ENCODE assay signal across 21 cellular contexts in genomic region chr6:2734517-2735076, GRCh38. TPM values are rescaled to one million over a fixed set of nuclear protein-coding genes. Genes with fewer than 3 reads are reported as not detected.
DNase-seq lines count a peak whose midpoint lies in the region; ATAC-seq and TF ChIP-seq lines count a peak whose summit lies in the region.
"Had no signal": no experiment of that assay in that cellular context is flagged by ENCODE, and none has a peak within 500 bp of the region (broad histone marks: within the 10 kb centered on the region; RNA-seq: fewer than 3 reads in every experiment).

No MANE protein-coding gene starts in this region.

- ATAC-seq in GM23338 (peak; percentile 70), esophagus mucosa (peak; percentile 84), HG03354 (IDR thresholded peaks at IDR 0.05; ENCODE audit: poor library complexity, severe bottlenecking, unreplicated experiment) (no peak), GM21576 (IDR thresholded peaks at IDR 0.05; ENCODE audit: unreplicated experiment) (no peak)
- ATAC-seq: activated CD8-positive, alpha-beta memory T cell treated with anti-CD3 and anti-CD28 coated beads, Interleukin-2, amount 10 ng/mL, durations not matched to agents 7 days and 5 days; PC-3; stimulated activated naive B cell treated with anti-CD40 and anti-IgM and Interleukin-4, amounts not matched to agents 10 μg/mL and 1 μg/mL and 100 μg/mL, for 72 hours had no signal

- no peak overlapping the region; the same call in 1 of the 2 replicates for H3K4me3 ChIP-seq in GM23338
- no peak overlapping the region for H3K4me3 ChIP-seq in OCI-LY7 (ENCODE audit: low read depth, low read length, poor library complexity, severe bottlenecking)
- H3K4me3 ChIP-seq: prostate gland, SJCRH30, smooth muscle cell had no signal

- no peaks in the 10 kb centered on the region for H3F3A ChIP-seq in GM23338 (replicated peaks; ENCODE audit: low read depth)

- peak overlapping the region; percentile 32; the same call in 1 of the 2 replicates for H3K27ac Mint-ChIP-seq in GM23338
- H3K27ac Mint-ChIP-seq: activated CD8-positive, alpha-beta memory T cell treated with anti-CD3 and anti-CD28 coated beads, Interleukin-2, amount 10 ng/mL, durations not matched to agents 7 days and 5 days; activated naive CD8-positive, alpha-beta T cell had no signal

- H2AFZ ChIP-seq in GM23338 (no peak overlapping the region), OCI-LY7 (ENCODE audit: low read length) (peak overlapping the region; percentile 29; the same call in 1 of the 2 replicates)

- H3K27ac ChIP-seq in GM23338 (ENCODE audit: low read depth) (no peak overlapping the region), OCI-LY7 (ENCODE audit: low read depth, low read length, poor library complexity, severe bottlenecking) (no peak overlapping the region)
- H3K27ac ChIP-seq: prostate gland, SJCRH30 had no signal

- H3K27me3 ChIP-seq in GM23338 (ENCODE audit: insufficient read depth), result no peaks in the 10 kb centered on the region
- H3K27me3 ChIP-seq: SJCRH30 had no signal

- peak overlapping the region; percentile 44; the same call in 1 of the 2 replicates for H3K4me2 ChIP-seq in GM23338
- H3K4me2 ChIP-seq in OCI-LY7 (ENCODE audit: low read length), result no peak overlapping the region
- H3K4me2 ChIP-seq: smooth muscle cell had no signal

- TF ChIP-seq CTCF in GM23338 (conservative IDR thresholded peaks at IDR 0.05; ENCODE audit: low read depth in 2 of 2) (no peak), OCI-LY7 (conservative IDR thresholded peaks at IDR 0.05; ENCODE audit: low read length) (no peak)

- no peaks in the 10 kb centered on the region for H3K79me2 ChIP-seq in GM23338 (replicated peaks; ENCODE audit: insufficient read depth)
- no peaks in the 10 kb centered on the region for H3K79me2 ChIP-seq in OCI-LY7 (ENCODE audit: insufficient read depth, low read depth, low read length)

- H3K4me1 ChIP-seq in GM23338 (ENCODE audit: insufficient read depth), result peaks cover 34% of the 10 kb centered on the region
- H3K4me1 ChIP-seq in OCI-LY7 (ENCODE audit: insufficient read depth, low read length, poor library complexity, severe bottlenecking), result peaks cover 51% of the 10 kb centered on the region
- H3K4me1 ChIP-seq: prostate gland, SJCRH30 had no signal

- peak overlapping the region; percentile 31; the same call in 2 of the 3 replicates for H3K4me3 Mint-ChIP-seq in GM23338
- H3K4me3 Mint-ChIP-seq: activated CD8-positive, alpha-beta memory T cell treated with anti-CD3 and anti-CD28 coated beads, Interleukin-2, amount 10 ng/mL, durations not matched to agents 7 days and 5 days; activated naive CD8-positive, alpha-beta T cell; stimulated activated naive B cell treated with anti-CD40 and anti-IgM and Interleukin-4, amounts not matched to agents 10 μg/mL and 1 μg/mL and 100 μg/mL, for 72 hours had no signal

- H3K36me3 ChIP-seq in GM23338 (ENCODE audit: insufficient read depth), result no peaks in the 10 kb centered on the region
- H3K36me3 ChIP-seq in OCI-LY7 (ENCODE audit: insufficient read depth, low read length), result no peaks in the 10 kb centered on the region
- H3K36me3 ChIP-seq: prostate gland, SJCRH30 had no signal

- H3K4me1 Mint-ChIP-seq in GM23338, result peaks cover 61% of the 10 kb centered on the region

- POLR2A ChIA-PET in OCI-LY7 (lab: Charles Lee), result no interaction called here

- intact Hi-C loops in OCI-LY7 (cut with micrococcal nuclease; ENCODE audit: unreplicated experiment) (no loop called here), posterior vena cava (cut with DNase I) (no loop called here)

- no peaks in the 10 kb centered on the region for H3K9me3 ChIP-seq in OCI-LY7 (ENCODE audit: low read length)
- H3K9me3 ChIP-seq: prostate gland, SJCRH30 had no signal

- H4K20me1 ChIP-seq in GM23338 (replicated peaks; ENCODE audit: insufficient read depth), result no peaks in the 10 kb centered on the region
- H4K20me1 ChIP-seq in OCI-LY7 (ENCODE audit: insufficient read depth, low read length), result no peaks in the 10 kb centered on the region

- BruUV-seq in OCI-LY7 (replicated peaks; lab: Mats Ljungman, UMichigan), result no TSS peak

- H3K36me3 Mint-ChIP-seq in GM23338 (ENCODE audit: low read depth), result no peaks in the 10 kb centered on the region
- H3K36me3 Mint-ChIP-seq: activated naive CD8-positive, alpha-beta T cell had no signal

- CTCF ChIA-PET in OCI-LY7 (lab: Charles Lee; ENCODE audit: unreplicated experiment), result no interaction called here

- no peaks in the 10 kb centered on the region for H3K9me2 ChIP-seq in GM23338 (ENCODE audit: insufficient read depth)
- H3K9me2 ChIP-seq in OCI-LY7 (ENCODE audit: insufficient read depth, low read length), result no peaks in the 10 kb centered on the region

- H3K27me3 Mint-ChIP-seq in GM23338 (ENCODE audit: insufficient read depth, low read depth, poor library complexity), result peaks cover 1% of the 10 kb centered on the region
- H3K27me3 Mint-ChIP-seq: activated CD8-positive, alpha-beta memory T cell treated with anti-CD3 and anti-CD28 coated beads, Interleukin-2, amount 10 ng/mL, durations not matched to agents 7 days and 5 days; activated naive CD8-positive, alpha-beta T cell; stimulated activated naive B cell treated with anti-CD40 and anti-IgM and Interleukin-4, amounts not matched to agents 10 μg/mL and 1 μg/mL and 100 μg/mL, for 72 hours had no signal

- DNase-seq in GM23338 (ENCODE audit: low spot score) (peak; percentile 59), OCI-LY7 (ENCODE audit: low spot score) (no peak), kidney tubule cell (ENCODE audit: low spot score) (peak; percentile 63), posterior vena cava (ENCODE audit: low spot score) (no peak)
- DNase-seq: activated CD4-positive, alpha-beta T cell treated with anti-CD3 and anti-CD28 coated beads for 48 hours; activated CD8-positive, alpha-beta memory T cell treated with anti-CD3 and anti-CD28 coated beads, Interleukin-2, amount 10 ng/mL, durations not matched to agents 7 days and 5 days; GDM1; islet precursor cell; NCI-H1105 treated with DMSO at 0.1 percent for 48 hours; NCI-H2081; NCI-H82; PC-3; SJCRH30; stimulated activated CD4-positive, alpha-beta T cell treated with anti-CD3 and anti-CD28 coated beads, Interleukin-2, amount 100 ng/mL, for 48 hours; stimulated activated naive B cell treated with anti-CD40 and anti-IgM and Interleukin-4, amounts not matched to agents 10 μg/mL and 1 μg/mL and 100 μg/mL, for 72 hours had no signal

- no peaks in the 10 kb centered on the region for H3K9me3 Mint-ChIP-seq in GM23338
- H3K9me3 Mint-ChIP-seq: stimulated activated naive B cell treated with anti-CD40 and anti-IgM and Interleukin-4, amounts not matched to agents 10 μg/mL and 1 μg/mL and 100 μg/mL, for 72 hours had no signal

TF ChIP-seq in GM23338, 12 proteins besides CTCF, POLR2A, EP300 and RAD21 (continues in another document):
- no peak for TF ChIP-seq CREB1 (CRISPR knock-in tag; IDR thresholded peaks at IDR 0.05; ENCODE audit: low read depth)
- no peak for TF ChIP-seq ZNF331 (CRISPR knock-in tag; IDR thresholded peaks at IDR 0.05; ENCODE audit: low read depth)
- no peak for TF ChIP-seq ETS1 (IDR thresholded peaks at IDR 0.05)
- TF ChIP-seq EZH2 (IDR thresholded peaks at IDR 0.05; ENCODE audit: low read depth, unreplicated experiment), result no peak
- TF ChIP-seq REST (IDR thresholded peaks at IDR 0.05; ENCODE audit: unreplicated experiment), result no peak

RNA-seq across cellular contexts. Expression of gene MYLK4, which starts 16.1 kb away (rescaled TPM):
- 0.12 and 0.17 TPM in 2 replicates for total RNA-seq in GM23338 (2014; rRNA removed; shearing (Covaris generic))
- polyA plus RNA-seq in GM23338 (2016; fragmentation: Nextera tagmentation; extraction: Ambion mirVana), result 0.03 TPM in 2 replicates
- total RNA-seq in OCI-LY7 (2014; rRNA removed; shearing (Covaris generic)), result 0.13 and 0.16 TPM in 2 replicates
- total RNA-seq in OCI-LY7 (2022) (0.24 and 0.36 TPM in 2 replicates), esophagus mucosa (0.84 TPM), posterior vena cava (under 1 TPM; 0.67 to 0.74 TPM)

RNA-seq across cellular contexts. Expression of gene WRNIP1, which starts 30.6 kb away (rescaled TPM):
- 50.4 and 66.0 TPM in 2 replicates for total RNA-seq in GM23338 (2014; rRNA removed; shearing (Covaris generic))
- 27.6 and 34.8 TPM in 2 replicates for polyA plus RNA-seq in GM23338 (2016; fragmentation: Nextera tagmentation; extraction: Ambion mirVana)
- total RNA-seq in OCI-LY7 (2014; rRNA removed; shearing (Covaris generic)), result 38.1 and 54.2 TPM in 2 replicates
- total RNA-seq in OCI-LY7 (2022) (40.0 and 43.8 TPM in 2 replicates), esophagus mucosa (41.2 TPM), posterior vena cava (10 to 100 TPM; 21.7 to 26.1 TPM)

Comparison
In these comparisons a context has a peak if more than half of its experiments do, and no peak if none do; other contexts are left out.
1. ATAC-seq: peak in GM23338 (single experiment) and esophagus mucosa (single experiment); none in HG03354 (single experiment) and GM21576 (single experiment).
2. DNase-seq: peak in GM23338 (single experiment) and kidney tubule cell (single experiment); none in OCI-LY7 (single experiment) and posterior vena cava (single experiment).